6 cellular contexts compared by ENCODE assay signal in the genomic region with DNA sequence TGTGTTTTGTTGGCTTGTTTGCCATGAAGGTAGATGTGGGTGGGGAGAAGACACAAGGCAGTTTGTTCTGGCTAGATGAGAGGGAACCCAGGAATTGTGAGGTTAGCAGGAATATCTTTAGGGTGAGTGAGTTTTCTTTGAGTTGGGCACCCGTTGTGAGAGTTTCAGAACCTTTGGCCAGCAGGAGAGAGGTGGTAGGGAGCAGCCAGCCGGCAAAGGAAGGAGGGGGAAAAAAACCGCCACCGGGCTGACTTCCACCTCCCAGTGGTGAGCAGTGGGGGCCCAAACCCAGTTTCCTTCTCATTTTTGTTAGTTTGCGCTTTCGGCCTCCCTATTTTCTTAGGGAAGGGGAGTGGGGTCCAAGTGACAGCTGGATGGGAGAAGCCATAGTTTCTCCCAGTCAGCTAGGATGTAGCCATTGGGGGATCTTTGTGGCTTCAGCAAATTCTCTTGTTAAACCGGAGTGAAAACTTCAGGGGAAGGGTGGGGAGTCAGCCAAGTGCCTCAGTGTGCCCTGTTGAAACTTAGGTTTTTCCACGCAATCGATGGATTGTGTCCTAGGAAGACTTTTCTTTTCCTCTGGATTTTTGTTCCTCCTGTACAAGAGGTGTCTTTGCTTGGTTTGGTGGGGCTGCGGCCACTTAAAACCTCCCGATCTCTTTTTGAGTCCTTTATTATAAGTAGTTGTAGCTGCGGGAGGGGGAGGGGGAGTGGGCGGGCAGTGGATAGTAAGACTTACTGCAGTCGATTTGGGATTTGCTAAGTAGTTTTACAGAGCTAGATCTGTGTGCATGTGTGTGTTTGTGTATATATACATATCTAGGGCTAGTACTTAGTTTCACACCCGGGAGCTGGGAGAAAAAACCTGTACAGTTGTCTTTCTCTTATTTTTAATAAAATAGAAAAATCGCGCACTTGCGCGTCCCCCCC. TPM values are rescaled to one million over a fixed set of nuclear protein-coding genes. Genes with fewer than 3 reads are reported as not detected.
DNase-seq lines count a peak whose midpoint lies in the region; ATAC-seq and TF ChIP-seq lines count a peak whose summit lies in the region.

No MANE protein-coding gene starts in this region.

- H3K36me3 Mint-ChIP-seq in endodermal cell (ENCODE audit: low read depth) = no peaks in the 10 kb centered on the region

- H3K9me2 ChIP-seq in Loucy (replicated peaks; ENCODE audit: low read depth, low read length) = no peaks in the 10 kb centered on the region

- H3K4me1 ChIP-seq in Loucy (ENCODE audit: insufficient read depth, low read length, poor library complexity, severe bottlenecking) (peaks cover 38% of the 10 kb centered on the region), endodermal cell (ENCODE audit: control insufficient read depth, insufficient read depth, low read length) (peaks cover 3% of the 10 kb centered on the region), sigmoid colon (peaks cover 0 to 63% (median 42%) of the 10 kb centered on the region in 4 donors)

- H3K4me2 ChIP-seq in Loucy (ENCODE audit: low read depth, low read length, poor library complexity, severe bottlenecking) = peak overlapping the region; percentile 86

- H4K20me1 ChIP-seq in Loucy (ENCODE audit: insufficient read depth, low read length, poor library complexity, severe bottlenecking) = no peaks in the 10 kb centered on the region

- H3K27me3 Mint-ChIP-seq in endodermal cell (ENCODE audit: insufficient read depth) = peaks cover 15% of the 10 kb centered on the region

- peak overlapping the region; percentile 91 for H3K27ac Mint-ChIP-seq in endodermal cell

- H3K9me3 ChIP-seq in AG04450 (ENCODE audit: control insufficient read depth, insufficient read depth, low read length) (no peaks in the 10 kb centered on the region; the same call in 1 of the 2 replicates), Loucy (ENCODE audit: insufficient read depth, low read depth, low read length) (no peaks in the 10 kb centered on the region), endodermal cell (ENCODE audit: control insufficient read depth, low read length) (no peaks in the 10 kb centered on the region), sigmoid colon (no peaks in the 10 kb centered on the region)

- H3K36me3 ChIP-seq in Loucy (ENCODE audit: insufficient read depth, low read length) (no peaks in the 10 kb centered on the region), endodermal cell (ENCODE audit: control insufficient read depth, insufficient read depth, low read length) (peaks cover 1% of the 10 kb centered on the region), sigmoid colon (no peaks in the 10 kb centered on the region)

- no peaks in the 10 kb centered on the region for H3K9me3 Mint-ChIP-seq in endodermal cell

- TF ChIP-seq CTCF in AG04450 (IDR thresholded peaks at IDR 0.05; ENCODE audit: low read depth, low read length) = no peak
- TF ChIP-seq CTCF in Loucy (conservative IDR thresholded peaks at IDR 0.05; ENCODE audit: low read length) = no peak
- TF ChIP-seq CTCF in endodermal cell (conservative IDR thresholded peaks at IDR 0.05) = no peak
- no peak for TF ChIP-seq CTCF in sigmoid colon (IDR thresholded peaks at IDR 0.05)

- H3K27ac ChIP-seq in AG04450 (ENCODE audit: low read depth, low read length) (peak overlapping the region; percentile 47), endodermal cell (ENCODE audit: low read depth, low read length) (no peak overlapping the region), sigmoid colon (peak overlapping the region; percentile 87 to 96 (median 91))

- H3K9ac ChIP-seq in Loucy (ENCODE audit: low read depth, low read length, poor library complexity, severe bottlenecking) (peak overlapping the region; percentile 74), endodermal cell (ENCODE audit: extremely low read depth, low read length, poor library complexity, severe bottlenecking) (peak overlapping the region; percentile 74)

- H3F3A ChIP-seq in Loucy (ENCODE audit: low read depth) = no peaks in the 10 kb centered on the region

- POLR2A ChIA-PET in AG04450 (lab: Yijun Ruan, JAX) = interaction anchor here (1.1 to 1.5 kb wide), 2 partner anchors 12 to 132 kb away, joined by 8 to 12 read pairs; partner anchors contain the start of gene LGALS1

- TF ChIP-seq EP300 in sigmoid colon (IDR thresholded peaks at IDR 0.05) = no peak

- peaks cover 13% of the 10 kb centered on the region; the same call in 1 of the 2 replicates for H3K79me2 ChIP-seq in Loucy (ENCODE audit: insufficient read depth, low read length)

- peaks cover 29% of the 10 kb centered on the region for H3K4me1 Mint-ChIP-seq in endodermal cell

- intact Hi-C loops in sigmoid colon (cut with DNase I) = loop anchor here (5.0 kb wide), 1 partner anchor 59 kb away; no protein-coding TSS in a partner anchor

- H3K27me3 ChIP-seq in AG04450 (ENCODE audit: control insufficient read depth, insufficient read depth, low read length) (no peaks in the 10 kb centered on the region), Loucy (ENCODE audit: insufficient read depth, low read length, poor library complexity, severe bottlenecking) (peaks cover 10% of the 10 kb centered on the region), endodermal cell (ENCODE audit: control insufficient read depth, insufficient read depth, low read length, poor library complexity, severe bottlenecking) (no peaks in the 10 kb centered on the region), sigmoid colon (no peaks in the 10 kb centered on the region)

- H2AFZ ChIP-seq in Loucy (ENCODE audit: low read length) = peak overlapping the region; percentile 91

- no peak for TF ChIP-seq POLR2A in sigmoid colon (IDR thresholded peaks at IDR 0.05)

- CTCF ChIA-PET in AG04450 (lab: Charles Lee) = interaction anchor here (1.3 to 4.1 kb wide), 2 partner anchors 12 to 268 kb away, joined by 3 to 35 read pairs; no protein-coding TSS in a partner anchor

- H3K4me3 ChIP-seq in AG04450 (ENCODE audit: low read depth, low read length) (peak overlapping the region; percentile 80), Loucy (ENCODE audit: low read length, poor library complexity, severe bottlenecking) (peak overlapping the region; percentile 84), endodermal cell (ENCODE audit: low read length) (peak overlapping the region; percentile 92), sigmoid colon (peak overlapping the region; percentile 57 to 68 (median 64))

- H3K4me3 Mint-ChIP-seq in endodermal cell = peak overlapping the region; percentile 68

- 3 to 12% methylated on average over 4 to 16 of the region's 19 CpGs for WGBS in endodermal cell (ENCODE audit: insufficient coverage in 1 of 2, insufficient read length in 1 of 2), 2 experiments
- WGBS in sigmoid colon, 2 donors = 1 to 3% methylated on average over 19 of the region's 19 CpGs

- DNase-seq in AG04450 (ENCODE audit: low read depth, low spot score) = no peak
- DNase-seq in endodermal cell = peak; percentile 71
- DNase-seq in sigmoid colon = peak; percentile 75
- DNase-seq in NCI-H1694 treated with DMSO at 0.1 percent for 48 hours (lab: John Stamatoyannopoulos, UW) = no peak

- no peak for ATAC-seq in HG03442 (IDR thresholded peaks at IDR 0.05; ENCODE audit: unreplicated experiment)

RNA-seq across cellular contexts. Expression of gene GCAT, which starts 1.1 kb away (rescaled TPM):
- polyA plus RNA-seq in AG04450 (2011; rRNA removed) (8.9 and 13.2 TPM in 2 replicates), sigmoid colon (10 to 100 TPM in 2 of 3 donors, 1 to 10 TPM in 1; 6.0 to 12.3 (median 10.2) TPM)
- 7.3 and 17.3 TPM in 2 replicates for polyA minus RNA-seq in AG04450 (2011; rRNA and poly(A)+ RNA removed)
- total RNA-seq in endodermal cell (10 to 100 TPM; 22.2 to 26.2 TPM), sigmoid colon (10 to 100 TPM in 1 of 4 donors, 1 to 10 TPM in 3; 5.1 to 14.1 (median 7.7) TPM)
- 22.0 TPM for polyA plus RNA-seq in endodermal cell (2013, experiment 1 of 2)
- 17.9 TPM for polyA plus RNA-seq in endodermal cell (2013, experiment 2 of 2)

RNA-seq across cellular contexts. Expression of gene GALR3, which starts 16.5 kb away (rescaled TPM):
- polyA plus RNA-seq in AG04450 (2011; rRNA removed) (not detected in 2 replicates), sigmoid colon (not detected)
- not detected in 2 replicates for polyA minus RNA-seq in AG04450 (2011; rRNA and poly(A)+ RNA removed)
- total RNA-seq in endodermal cell (under 1 TPM; 0.40 to 0.77 TPM), sigmoid colon (not detected)
- not detected for polyA plus RNA-seq in endodermal cell (2013, experiment 1 of 2)
- polyA plus RNA-seq in endodermal cell (2013, experiment 2 of 2) = 0.33 TPM

RNA-seq across cellular contexts. Expression of gene ANKRD54, which starts 37.5 kb away (rescaled TPM):
- polyA plus RNA-seq in AG04450 (2011; rRNA removed) = 11.2 and 13.8 TPM in 2 replicates
- polyA minus RNA-seq in AG04450 (2011; rRNA and poly(A)+ RNA removed) = 8.9 and 22.5 TPM in 2 replicates
- 10 to 100 TPM; 14.1 to 14.3 TPM for total RNA-seq in endodermal cell
- polyA plus RNA-seq in endodermal cell (2013, experiment 1 of 2) = 22.1 TPM
- polyA plus RNA-seq in endodermal cell (2013, experiment 2 of 2) = 23.6 TPM
- total RNA-seq in sigmoid colon = 10 to 100 TPM; 39.3 to 50.7 (median 45.0) TPM
- polyA plus RNA-seq in sigmoid colon = 10 to 100 TPM; 12.6 to 25.2 (median 23.0) TPM

RNA-seq across cellular contexts. Expression of gene EIF3L, which starts 42.5 kb away (rescaled TPM):
- polyA plus RNA-seq in AG04450 (2011; rRNA removed) (833 and 867 TPM in 2 replicates), sigmoid colon (100 to 1,000 TPM; 198 to 331 (median 307) TPM)
- polyA minus RNA-seq in AG04450 (2011; rRNA and poly(A)+ RNA removed) = 654 and 673 TPM in 2 replicates
- total RNA-seq in endodermal cell (100 to 1,000 TPM; 469 to 541 TPM), sigmoid colon (100 to 1,000 TPM; 366 to 628 (median 532) TPM)
- 523 TPM for polyA plus RNA-seq in endodermal cell (2013, experiment 1 of 2)
- 462 TPM for polyA plus RNA-seq in endodermal cell (2013, experiment 2 of 2)

Comparison
In these comparisons a context has a peak if more than half of its experiments do, and no peak if none do; other contexts are left out.
1. DNase-seq: peak in endodermal cell (single experiment) and sigmoid colon (single experiment); none in AG04450 (single experiment) and NCI-H1694 treated with DMSO at 0.1 percent for 48 hours (single experiment).
2. Peak in every context shown above with its lines, with median percentiles within 50 percentile points of each other: H3K4me3 ChIP-seq.